Comparison of ENCODE assay signal across 9 cellular contexts in genomic region chr1:198168180-198168579, GRCh38. TPM values are rescaled to one million over a fixed set of nuclear protein-coding genes. Genes with fewer than 3 reads are reported as not detected.
A peak's percentile ranks its signal among the peaks of the same experiment; 100 is the strongest.
DNase-seq lines count a peak whose midpoint lies in the region; ATAC-seq and TF ChIP-seq lines count a peak whose summit lies in the region.
"Had no signal": no experiment of that assay in that cellular context is flagged by ENCODE, and none has a peak within 500 bp of the region (broad histone marks: within the 10 kb centered on the region; RNA-seq: fewer than 3 reads in every experiment).

No MANE protein-coding gene starts in this region.

- H3K36me3 ChIP-seq in left ventricle myocardium inferior: no peaks in the 10 kb centered on the region
- no peaks in the 10 kb centered on the region for H3K36me3 ChIP-seq in upper lobe of right lung
- H3K36me3 ChIP-seq: uterus had no signal

- H3K9me3 ChIP-seq in left ventricle myocardium inferior (replicated peaks): no peaks in the 10 kb centered on the region
- no peaks in the 10 kb centered on the region for H3K9me3 ChIP-seq in upper lobe of right lung
- H3K9me3 ChIP-seq: uterus had no signal

- H3K27ac ChIP-seq in left ventricle myocardium inferior (replicated peaks): peak overlapping the region; percentile 79
- H3K27ac ChIP-seq in upper lobe of right lung: no peak overlapping the region
- H3K27ac ChIP-seq: uterus had no signal

- peaks cover 99% of the 10 kb centered on the region for H3K4me1 ChIP-seq in left ventricle myocardium inferior
- H3K4me1 ChIP-seq in upper lobe of right lung: peaks cover 61% of the 10 kb centered on the region
- H3K4me1 ChIP-seq: uterus had no signal

- no peaks in the 10 kb centered on the region for H3K9me3 Mint-ChIP-seq in progenitor cell of endocrine pancreas (ENCODE audit: low read depth)

- H3K36me3 Mint-ChIP-seq in progenitor cell of endocrine pancreas (ENCODE audit: insufficient read depth): no peaks in the 10 kb centered on the region

- peaks cover 38% of the 10 kb centered on the region for H3K4me1 Mint-ChIP-seq in progenitor cell of endocrine pancreas (ENCODE audit: low read depth)

- TF ChIP-seq CTCF in left ventricle myocardium inferior (IDR thresholded peaks at IDR 0.05; ENCODE audit: borderline replicate concordance): no peak
- TF ChIP-seq CTCF in upper lobe of right lung (IDR thresholded peaks at IDR 0.05): no peak
- no peak for TF ChIP-seq CTCF in progenitor cell of endocrine pancreas (IDR thresholded peaks at IDR 0.05; ENCODE audit: unreplicated experiment)

- no peak for ATAC-seq in upper lobe of right lung

- H3K27ac Mint-ChIP-seq in progenitor cell of endocrine pancreas: no peak overlapping the region

- intact Hi-C loops in left ventricle myocardium inferior (cut with micrococcal nuclease) (no loop called here), cardiac septum (cut with DNase I) (no loop called here), upper lobe of right lung (cut with DNase I) (no loop called here)

- H3K27me3 ChIP-seq in left ventricle myocardium inferior (ENCODE audit: low read depth) (no peaks in the 10 kb centered on the region), upper lobe of right lung (no peaks in the 10 kb centered on the region)
- H3K27me3 ChIP-seq: uterus had no signal

- no peaks in the 10 kb centered on the region for H3K27me3 Mint-ChIP-seq in progenitor cell of endocrine pancreas

- DNase-seq in left ventricle myocardium inferior (no peak), cardiac septum (ENCODE audit: low spot score) (no peak), RPMI7951 (ENCODE audit: low read depth) (peak; percentile 73), fibroblast of gingiva (ENCODE audit: low read depth) (peak; percentile 82), SHP77 treated with DMSO at 0.1 percent for 48 hours (lab: John Stamatoyannopoulos, UW) (no peak), upper lobe of right lung (no peak), progenitor cell of endocrine pancreas (ENCODE audit: low spot score, unreplicated experiment) (no peak), amygdala (lab: John Stamatoyannopoulos, UW) (no peak)
- DNase-seq: uterus had no signal

- peak overlapping the region; percentile 22 for H3K4me3 ChIP-seq in left ventricle myocardium inferior
- no peak overlapping the region for H3K4me3 ChIP-seq in upper lobe of right lung
- H3K4me3 ChIP-seq: uterus had no signal

- H3K4me3 Mint-ChIP-seq in progenitor cell of endocrine pancreas (ENCODE audit: low read depth): no peak overlapping the region

RNA-seq across cellular contexts. Expression of gene NEK7, which starts 11.4 kb away (rescaled TPM):
- total RNA-seq in left ventricle myocardium inferior (254 TPM), cardiac septum (318 TPM), upper lobe of right lung (96.9 TPM), progenitor cell of endocrine pancreas (23.4 and 25.9 TPM in 2 replicates)
- total RNA-seq in RPMI7951 (2014; rRNA removed; shearing (Covaris generic)): 64.5 and 83.1 TPM in 2 replicates

Comparison
In these comparisons a context has a peak if more than half of its experiments do, and no peak if none do; other contexts are left out.
1. DNase-seq: peak in RPMI7951 (single experiment) and fibroblast of gingiva (single experiment); none in left ventricle myocardium inferior (single experiment), cardiac septum (single experiment), SHP77 treated with DMSO at 0.1 percent for 48 hours (single experiment), upper lobe of right lung (single experiment), progenitor cell of endocrine pancreas (single experiment) and amygdala (0 of 56).